ENCODE assay signal across 15 cellular contexts in the genomic region with DNA sequence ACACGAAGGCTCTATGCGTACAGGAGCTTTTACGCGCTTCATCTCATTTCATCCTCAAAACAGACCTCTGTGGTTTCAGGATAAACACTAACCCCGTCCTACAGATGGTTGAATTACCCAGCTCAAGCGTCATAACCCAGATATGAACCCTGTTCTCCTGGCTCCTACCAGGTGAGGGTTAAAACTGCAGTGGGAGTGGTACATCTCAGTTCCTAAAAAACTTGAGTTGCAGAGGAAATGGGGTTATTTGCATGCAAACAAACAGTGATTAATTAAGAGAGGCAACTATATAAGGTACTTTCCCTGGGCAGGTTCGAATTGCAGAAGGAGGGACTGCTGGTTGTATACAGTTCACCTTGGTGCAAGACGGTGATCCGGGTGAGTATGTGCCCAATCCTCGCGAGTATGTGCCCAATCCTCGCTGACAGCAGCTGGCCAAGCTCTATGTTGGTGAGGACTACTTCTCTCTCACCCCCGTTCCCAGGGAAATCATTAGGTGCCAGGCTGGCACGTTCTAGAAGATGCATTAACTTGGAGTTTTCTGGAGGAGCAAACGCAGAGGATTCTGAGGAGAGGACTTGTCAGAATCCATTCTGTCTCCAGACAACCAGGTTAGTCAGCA.
A peak's percentile ranks its signal among the peaks of the same experiment; 100 is the strongest.
DNase-seq lines count a peak whose midpoint lies in the region; ATAC-seq lines count a peak whose summit lies in the region.
"Had no signal": no experiment of that assay in that cellular context is flagged by ENCODE, and none has a peak within 500 bp of the region (broad histone marks: within the 10 kb centered on the region; RNA-seq: fewer than 3 reads in every experiment).

No MANE protein-coding gene starts in this region.

- peak; percentile 83 for ATAC-seq in GM21825 (IDR thresholded peaks at IDR 0.05; ENCODE audit: unreplicated experiment)
- ATAC-seq in HG03354 (IDR thresholded peaks at IDR 0.05; ENCODE audit: poor library complexity, severe bottlenecking, unreplicated experiment): peak; percentile 93
- peak; percentile 94 to 95 for ATAC-seq in stimulated activated naive B cell treated with anti-CD40 and anti-IgM and Interleukin-4, amounts not matched to agents 10 μg/mL and 1 μg/mL and 100 μg/mL, for 72 hours (replicated peaks)

- no peak overlapping the region for H3K4ac ChIP-seq in neuronal stem cell (ENCODE audit: low read length)

- H3K9ac ChIP-seq in neuronal stem cell (ENCODE audit: low read depth, low read length, poor library complexity): no peak overlapping the region

- H3K23ac ChIP-seq in neuronal stem cell (ENCODE audit: low read depth, low read length, poor library complexity): no peak overlapping the region

- H2BK15ac ChIP-seq in neuronal stem cell (ENCODE audit: low read length): no peak overlapping the region

- H2AK5ac ChIP-seq in neuronal stem cell (ENCODE audit: low read depth, low read length): no peak overlapping the region

- peaks cover 14 to 17% of the 10 kb centered on the region in 2 donors for H3K36me3 Mint-ChIP-seq in stimulated activated naive B cell treated with anti-CD40 and anti-IgM and Interleukin-4, amounts not matched to agents 10 μg/mL and 1 μg/mL and 100 μg/mL, for 72 hours
- H3K36me3 Mint-ChIP-seq: activated naive CD4-positive, alpha-beta T cell treated with anti-CD3 and anti-CD28 coated beads, Interleukin-2, amount 10 ng/mL, durations not matched to agents 7 days and 5 days had no signal

- DNase-seq in GM19238 (ENCODE audit: insufficient read length, low spot score): peak; percentile 27
- peak; percentile 63 for DNase-seq in stimulated activated naive B cell treated with anti-CD40 and anti-IgM and Interleukin-4, amounts not matched to agents 10 μg/mL and 1 μg/mL and 100 μg/mL, for 72 hours
- DNase-seq in glomerular visceral epithelial cell (ENCODE audit: extremely low spot score): no peak
- DNase-seq in neuronal stem cell (ENCODE audit: low spot score): no peak
- no peak for DNase-seq in 8988T
- DNase-seq: activated CD4-positive, alpha-beta memory T cell treated with anti-CD3 and anti-CD28 coated beads, Interleukin-2, amount 10 ng/mL, durations not matched to agents 7 days and 5 days; activated naive CD4-positive, alpha-beta T cell treated with anti-CD3 and anti-CD28 coated beads, Interleukin-2, amount 10 ng/mL, durations not matched to agents 7 days and 5 days; central memory CD4-positive, alpha-beta T cell; Kasumi-1; midbrain; PC-9; stimulated activated CD4-positive, alpha-beta T cell treated with anti-CD3 and anti-CD28 coated beads, Interleukin-4, amount 100 ng/mL, for 1 hour had no signal

- H3K4me3 ChIP-seq in neuronal stem cell (ENCODE audit: low read length in 2 of 2): no peak overlapping the region
- H3K4me3 ChIP-seq: PC-9 had no signal

- H3K27ac Mint-ChIP-seq in stimulated activated naive B cell treated with anti-CD40 and anti-IgM and Interleukin-4, amounts not matched to agents 10 μg/mL and 1 μg/mL and 100 μg/mL, for 72 hours: peak overlapping the region; percentile 20
- H3K27ac Mint-ChIP-seq: activated CD4-positive, alpha-beta memory T cell treated with anti-CD3 and anti-CD28 coated beads, Interleukin-2, amount 10 ng/mL, durations not matched to agents 7 days and 5 days; activated naive CD4-positive, alpha-beta T cell treated with anti-CD3 and anti-CD28 coated beads, Interleukin-2, amount 10 ng/mL, durations not matched to agents 7 days and 5 days; T-helper 2 cell treated with Interferon-gamma antibody and Interleukin-4, amounts not matched to agents 5 μg/mL and 100 μg/mL, for 36 hours had no signal

- WGBS in neuronal stem cell (ENCODE audit: extremely low coverage in 2 of 2, insufficient read length in 2 of 2, insufficient replicate concordance in 1 of 2), 2 donors: no CpG with 5 or more reads among the region's 15 CpGs

- H3K27ac ChIP-seq in neuronal stem cell (replicated peaks; ENCODE audit: low read length): no peak overlapping the region
- H3K27ac ChIP-seq: PC-9 had no signal

- no peak overlapping the region for H4K91ac ChIP-seq in neuronal stem cell (ENCODE audit: low read depth, low read length, poor library complexity)

- no peak overlapping the region for H3K14ac ChIP-seq in neuronal stem cell (ENCODE audit: low read length)

- no peaks in the 10 kb centered on the region for H3K36me3 ChIP-seq in neuronal stem cell (replicated peaks in 1 of 2; ENCODE audit: control insufficient read depth in 2 of 2, insufficient read depth in 2 of 2, low read length in 2 of 2)

- H4K8ac ChIP-seq in neuronal stem cell (ENCODE audit: low read depth, low read length): no peak overlapping the region

- H2BK5ac ChIP-seq in neuronal stem cell (ENCODE audit: low read length): no peak overlapping the region

- H2BK120ac ChIP-seq in neuronal stem cell (ENCODE audit: low read depth, low read length): no peak overlapping the region

- peaks cover 6 to 14% of the 10 kb centered on the region in 2 donors for H3K4me1 ChIP-seq in neuronal stem cell (ENCODE audit: control insufficient read depth in 2 of 2, insufficient read depth in 1 of 2, low read depth in 1 of 2, low read length in 2 of 2)

- no peak overlapping the region for H2AFZ ChIP-seq in neuronal stem cell (ENCODE audit: low read length)
- H2AFZ ChIP-seq: PC-9 had no signal

- peaks cover 0 to 43% (median 0%) of the 10 kb centered on the region in 3 experiments for H3K27me3 ChIP-seq in neuronal stem cell (ENCODE audit: control insufficient read depth in 3 of 3, insufficient read depth in 3 of 3, low read depth in 1 of 3, low read length in 3 of 3)

- peaks cover 2 to 5% of the 10 kb centered on the region in 2 donors for H3K9me3 ChIP-seq in neuronal stem cell (replicated peaks in 1 of 2; ENCODE audit: control insufficient read depth in 2 of 2, insufficient read depth in 1 of 2, low read depth in 1 of 2, low read length in 2 of 2)

- no peak overlapping the region for H3K18ac ChIP-seq in neuronal stem cell (ENCODE audit: low read length)

- no peaks in the 10 kb centered on the region for H3K79me1 ChIP-seq in neuronal stem cell (ENCODE audit: low read depth, low read length)

- peaks cover 29 to 51% of the 10 kb centered on the region in 2 donors for H3K4me1 Mint-ChIP-seq in stimulated activated naive B cell treated with anti-CD40 and anti-IgM and Interleukin-4, amounts not matched to agents 10 μg/mL and 1 μg/mL and 100 μg/mL, for 72 hours
- H3K4me1 Mint-ChIP-seq: activated CD4-positive, alpha-beta memory T cell treated with anti-CD3 and anti-CD28 coated beads, Interleukin-2, amount 10 ng/mL, durations not matched to agents 7 days and 5 days; activated naive CD4-positive, alpha-beta T cell treated with anti-CD3 and anti-CD28 coated beads, Interleukin-2, amount 10 ng/mL, durations not matched to agents 7 days and 5 days had no signal

- H3K4me3 Mint-ChIP-seq in stimulated activated naive B cell treated with anti-CD40 and anti-IgM and Interleukin-4, amounts not matched to agents 10 μg/mL and 1 μg/mL and 100 μg/mL, for 72 hours: no peak overlapping the region
- H3K4me3 Mint-ChIP-seq: activated CD4-positive, alpha-beta memory T cell treated with anti-CD3 and anti-CD28 coated beads, Interleukin-2, amount 10 ng/mL, durations not matched to agents 7 days and 5 days; activated naive CD4-positive, alpha-beta T cell treated with anti-CD3 and anti-CD28 coated beads, Interleukin-2, amount 10 ng/mL, durations not matched to agents 7 days and 5 days; T-helper 2 cell treated with Interferon-gamma antibody and Interleukin-4, amounts not matched to agents 5 μg/mL and 100 μg/mL, for 36 hours had no signal

- H3K9me3 Mint-ChIP-seq in stimulated activated naive B cell treated with anti-CD40 and anti-IgM and Interleukin-4, amounts not matched to agents 10 μg/mL and 1 μg/mL and 100 μg/mL, for 72 hours: peaks cover 6 to 16% of the 10 kb centered on the region in 2 donors
- H3K9me3 Mint-ChIP-seq: activated CD4-positive, alpha-beta memory T cell treated with anti-CD3 and anti-CD28 coated beads, Interleukin-2, amount 10 ng/mL, durations not matched to agents 7 days and 5 days; T-helper 2 cell treated with Interferon-gamma antibody and Interleukin-4, amounts not matched to agents 5 μg/mL and 100 μg/mL, for 36 hours had no signal

- H2BK12ac ChIP-seq in neuronal stem cell (ENCODE audit: low read length): no peak overlapping the region

- H3K27me3 Mint-ChIP-seq in stimulated activated naive B cell treated with anti-CD40 and anti-IgM and Interleukin-4, amounts not matched to agents 10 μg/mL and 1 μg/mL and 100 μg/mL, for 72 hours: peaks cover 0 to 3% of the 10 kb centered on the region in 2 donors

- no peak overlapping the region for H3K4me2 ChIP-seq in neuronal stem cell (ENCODE audit: insufficient read depth, low read length, poor library complexity, severe bottlenecking)
- H3K4me2 ChIP-seq: PC-9 had no signal

Comparison
In these comparisons a context has a peak if more than half of its experiments do, and no peak if none do; other contexts are left out.
1. DNase-seq: peak in GM19238 (single experiment) and stimulated activated naive B cell treated with anti-CD40 and anti-IgM and Interleukin-4, amounts not matched to agents 10 μg/mL and 1 μg/mL and 100 μg/mL, for 72 hours (single experiment); none in glomerular visceral epithelial cell (single experiment), neuronal stem cell (single experiment) and 8988T (single experiment).
2. Peak in every context shown above with its lines, with median percentiles within 50 percentile points of each other: ATAC-seq.